Comparison of ENCODE assay signal across 8 cellular contexts in genomic region chr5:31531888-31532710, GRCh38.
A peak's percentile ranks its signal among the peaks of the same experiment; 100 is the strongest.
DNase-seq lines count a peak whose midpoint lies in the region; ATAC-seq and TF ChIP-seq lines count a peak whose summit lies in the region.

C5orf22 (plus strand) TSS chr5:31532301; CDS start chr5:31532393, 92 bp downstream.
A gene with protein sequence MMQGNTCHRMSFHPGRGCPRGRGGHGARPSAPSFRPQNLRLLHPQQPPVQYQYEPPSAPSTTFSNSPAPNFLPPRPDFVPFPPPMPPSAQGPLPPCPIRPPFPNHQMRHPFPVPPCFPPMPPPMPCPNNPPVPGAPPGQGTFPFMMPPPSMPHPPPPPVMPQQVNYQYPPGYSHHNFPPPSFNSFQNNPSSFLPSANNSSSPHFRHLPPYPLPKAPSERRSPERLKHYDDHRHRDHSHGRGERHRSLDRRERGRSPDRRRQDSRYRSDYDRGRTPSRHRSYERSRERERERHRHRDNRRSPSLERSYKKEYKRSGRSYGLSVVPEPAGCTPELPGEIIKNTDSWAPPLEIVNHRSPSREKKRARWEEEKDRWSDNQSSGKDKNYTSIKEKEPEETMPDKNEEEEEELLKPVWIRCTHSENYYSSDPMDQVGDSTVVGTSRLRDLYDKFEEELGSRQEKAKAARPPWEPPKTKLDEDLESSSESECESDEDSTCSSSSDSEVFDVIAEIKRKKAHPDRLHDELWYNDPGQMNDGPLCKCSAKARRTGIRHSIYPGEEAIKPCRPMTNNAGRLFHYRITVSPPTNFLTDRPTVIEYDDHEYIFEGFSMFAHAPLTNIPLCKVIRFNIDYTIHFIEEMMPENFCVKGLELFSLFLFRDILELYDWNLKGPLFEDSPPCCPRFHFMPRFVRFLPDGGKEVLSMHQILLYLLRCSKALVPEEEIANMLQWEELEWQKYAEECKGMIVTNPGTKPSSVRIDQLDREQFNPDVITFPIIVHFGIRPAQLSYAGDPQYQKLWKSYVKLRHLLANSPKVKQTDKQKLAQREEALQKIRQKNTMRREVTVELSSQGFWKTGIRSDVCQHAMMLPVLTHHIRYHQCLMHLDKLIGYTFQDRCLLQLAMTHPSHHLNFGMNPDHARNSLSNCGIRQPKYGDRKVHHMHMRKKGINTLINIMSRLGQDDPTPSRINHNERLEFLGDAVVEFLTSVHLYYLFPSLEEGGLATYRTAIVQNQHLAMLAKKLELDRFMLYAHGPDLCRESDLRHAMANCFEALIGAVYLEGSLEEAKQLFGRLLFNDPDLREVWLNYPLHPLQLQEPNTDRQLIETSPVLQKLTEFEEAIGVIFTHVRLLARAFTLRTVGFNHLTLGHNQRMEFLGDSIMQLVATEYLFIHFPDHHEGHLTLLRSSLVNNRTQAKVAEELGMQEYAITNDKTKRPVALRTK (N-terminal part only) (minus strand): TSS chr5:31532093. CDS start chr5:31529059, 3,034 bp downstream.

- H3K9ac ChIP-seq in OCI-LY3 (ENCODE audit: low read length): peak within 1 kb of the TSS; percentile 93

- H2AFZ ChIP-seq in OCI-LY3 (ENCODE audit: low read depth, low read length): peak within 1 kb of the TSS; percentile 72; the same call in 1 of the 2 replicates

- peaks cover 40% of the 10 kb centered on the region for H3K79me2 ChIP-seq in OCI-LY3 (ENCODE audit: low read length)

- peak within 1 kb of the TSS; percentile 99 for H3K4me2 ChIP-seq in OCI-LY3 (ENCODE audit: low read length)

- no peaks in the 10 kb centered on the region for H3K36me3 ChIP-seq in OCI-LY3 (replicated peaks; ENCODE audit: low read depth, low read length)

- H3K27me3 ChIP-seq in OCI-LY3 (ENCODE audit: low read depth, low read length): no peaks in the 10 kb centered on the region

- peak within 1 kb of the TSS; percentile 83 for H3K4me3 ChIP-seq in OCI-LY3 (ENCODE audit: low read length)

- DNase-seq in DMS 273 (lab: John Stamatoyannopoulos, UW; ENCODE audit: unreplicated experiment) (peak; percentile 99), HuH-7 (ENCODE audit: low spot score) (peak; percentile 84), epidermal melanocyte (ENCODE audit: insufficient read length, low spot score) (peak; percentile 83), middle frontal gyrus (ENCODE audit: extremely low spot score, low spot score) (peak; percentile 97)
- DNase-seq in activated CD8-positive, alpha-beta memory T cell treated with anti-CD3 and anti-CD28 coated beads, Interleukin-2, amount 50 U/mL, for 48 hours: peak; percentile 91
- DNase-seq in stimulated activated CD8-positive, alpha-beta memory T cell treated with anti-CD3 and anti-CD28 coated beads, Interleukin-2, amount 100 ng/mL, for 48 hours (ENCODE audit: low read depth in 2 of 2): peak; percentile 88 to 90

- peak; percentile 91 for ATAC-seq in GM21515 (IDR thresholded peaks at IDR 0.05; ENCODE audit: unreplicated experiment)

- peaks cover 18% of the 10 kb centered on the region for H3K4me1 ChIP-seq in OCI-LY3 (ENCODE audit: low read length)

- no peak for TF ChIP-seq CTCF in OCI-LY3 (IDR thresholded peaks at IDR 0.05; ENCODE audit: low read depth, low read length)

- no peaks in the 10 kb centered on the region; the same call in 1 of the 2 replicates for H4K20me1 ChIP-seq in OCI-LY3 (ENCODE audit: insufficient read depth, low read length)

- H3K27ac ChIP-seq in OCI-LY3 (ENCODE audit: low read length): peak within 1 kb of the TSS; percentile 59

- H3K9me3 ChIP-seq in OCI-LY3 (ENCODE audit: insufficient read depth, low read length): no peaks in the 10 kb centered on the region

Comparison
In these comparisons a context has a peak if more than half of its experiments do, and no peak if none do; other contexts are left out.
1. Peak in every context shown above with its lines: DNase-seq, ATAC-seq, H3K4me3 ChIP-seq and H3K27ac ChIP-seq.